In genomic region chr11:48116843-48117242, GRCh38 we compare ENCODE assay signal across 8 cellular contexts.
DNase-seq lines count a peak whose midpoint lies in the region; ATAC-seq and TF ChIP-seq lines count a peak whose summit lies in the region.
"Had no signal": no experiment of that assay in that cellular context is flagged by ENCODE, and none has a peak within 500 bp of the region (broad histone marks: within the 10 kb centered on the region; RNA-seq: fewer than 3 reads in every experiment).

No MANE protein-coding gene starts in this region.

- H3K9me3 ChIP-seq in suprapubic skin = peaks cover 5% of the 10 kb centered on the region

- TF ChIP-seq CTCF in GM12874 (IDR thresholded peaks at IDR 0.05; ENCODE audit: insufficient read depth, low read depth, low read length) (peak; percentile 36; the same call in 1 of the 2 replicates), astrocyte of the spinal cord (IDR thresholded peaks at IDR 0.05; ENCODE audit: low read depth, low read length) (peak; percentile 40), nephron progenitor cell (IDR thresholded peaks at IDR 0.05) (peak; percentile 15), suprapubic skin (IDR thresholded peaks at IDR 0.05) (no peak)

- H3K27ac ChIP-seq in suprapubic skin = no peak overlapping the region

- peaks cover 66% of the 10 kb centered on the region for H3K36me3 Mint-ChIP-seq in nephron progenitor cell (ENCODE audit: low read depth)

- peak overlapping the region; percentile 52 for H3K27ac Mint-ChIP-seq in nephron progenitor cell

- H3K27me3 ChIP-seq in suprapubic skin = no peaks in the 10 kb centered on the region

- no peaks in the 10 kb centered on the region for H3K4me1 ChIP-seq in suprapubic skin

- no peaks in the 10 kb centered on the region for H3K36me3 ChIP-seq in suprapubic skin

- peaks cover 17% of the 10 kb centered on the region for H3K4me1 Mint-ChIP-seq in nephron progenitor cell

- DNase-seq in astrocyte of the spinal cord (ENCODE audit: low read depth, low spot score) = no peak
- DNase-seq in nephron progenitor cell = no peak
- DNase-seq in HK-2 (ENCODE audit: unreplicated experiment) = no peak
- no peak for DNase-seq in suprapubic skin (ENCODE audit: low spot score in 2 of 2)
- no peak for DNase-seq in putamen (ENCODE audit: low spot score)
- DNase-seq: hypothalamus had no signal

- in situ Hi-C loops in astrocyte of the spinal cord (cut with HindIII; ENCODE audit: low sequenced_read_pairs) = no loop called here

- no peaks in the 10 kb centered on the region for H3K27me3 Mint-ChIP-seq in nephron progenitor cell (ENCODE audit: low read depth, poor library complexity)

- TF ChIP-seq EP300 in suprapubic skin (IDR thresholded peaks at IDR 0.05) = no peak

- peaks cover 35% of the 10 kb centered on the region for H3K9me3 Mint-ChIP-seq in nephron progenitor cell

- ATAC-seq in HG03432 (IDR thresholded peaks at IDR 0.05; ENCODE audit: unreplicated experiment) = peak; percentile 39

- TF ChIP-seq POLR2A in suprapubic skin (IDR thresholded peaks at IDR 0.05) = no peak

- H3K4me3 Mint-ChIP-seq in nephron progenitor cell = no peak overlapping the region

- no peak overlapping the region for H3K4me3 ChIP-seq in astrocyte of the spinal cord (ENCODE audit: low read depth, low read length)
- H3K4me3 ChIP-seq in suprapubic skin = no peak overlapping the region

Comparison
In these comparisons a context has a peak if more than half of its experiments do, and no peak if none do; other contexts are left out.
1. CTCF ChIP-seq: peak in GM12874 (single experiment), astrocyte of the spinal cord (single experiment) and nephron progenitor cell (single experiment); none in suprapubic skin (0 of 2).